20 cellular contexts compared by ENCODE assay signal in the genomic region with DNA sequence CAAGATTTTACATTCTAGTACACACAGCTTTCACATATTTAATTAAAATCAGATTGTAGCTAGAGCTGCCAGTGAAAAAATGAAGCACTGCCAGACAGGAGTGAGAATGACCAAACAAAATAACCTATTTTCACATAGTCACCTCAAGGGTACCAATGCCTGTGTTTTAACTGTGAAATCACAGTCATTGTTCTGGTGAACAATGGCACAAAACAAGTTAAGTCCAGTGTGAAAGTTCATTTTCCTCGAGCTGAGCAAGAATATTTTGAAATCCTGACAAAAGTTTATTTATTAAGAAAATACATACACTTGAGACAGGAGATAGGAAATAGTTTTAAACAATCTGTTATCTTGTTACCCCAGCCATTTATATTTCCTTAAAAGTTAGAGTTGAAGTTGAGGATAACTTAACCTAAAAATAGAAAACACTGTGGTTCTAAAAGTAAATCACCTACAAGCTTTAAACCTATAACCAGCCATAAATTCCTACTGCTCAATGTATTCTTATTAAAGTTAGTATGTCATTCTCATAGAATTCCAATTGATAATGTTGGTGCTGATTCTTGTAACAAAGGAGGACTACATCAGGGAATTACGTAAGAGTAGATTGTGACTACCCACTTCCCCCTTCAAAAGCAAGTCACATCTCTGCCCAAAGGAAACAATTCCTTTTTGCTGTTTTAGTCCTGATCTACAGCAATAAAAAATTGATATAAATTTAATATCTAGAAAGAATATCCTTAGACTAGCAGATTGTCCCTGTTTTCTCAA. TPM values are rescaled to one million over a fixed set of nuclear protein-coding genes. Genes with fewer than 3 reads are reported as not detected.
DNase-seq lines count a peak whose midpoint lies in the region; TF ChIP-seq lines count a peak whose summit lies in the region.
"Had no signal": no experiment of that assay in that cellular context is flagged by ENCODE, and none has a peak within 500 bp of the region (broad histone marks: within the 10 kb centered on the region; RNA-seq: fewer than 3 reads in every experiment).

No MANE protein-coding gene starts in this region.

- no peak overlapping the region for H3K4me3 Mint-ChIP-seq in progenitor cell of endocrine pancreas (ENCODE audit: low read depth)
- no peak overlapping the region for H3K4me3 Mint-ChIP-seq in chondrocyte (ENCODE audit: unreplicated experiment)
- H3K4me3 Mint-ChIP-seq: activated naive CD8-positive, alpha-beta T cell treated with anti-CD3 and anti-CD28 coated beads, Interleukin-2, amount 10 ng/mL, durations not matched to agents 7 days and 5 days; naive thymus-derived CD8-positive, alpha-beta T cell; stimulated activated naive B cell treated with anti-CD40 and anti-IgM and Interleukin-4, amounts not matched to agents 10 μg/mL and 1 μg/mL and 100 μg/mL, for 72 hours had no signal

- no peak overlapping the region for H3K4me3 ChIP-seq in epithelial cell of esophagus (ENCODE audit: low read length)
- H3K4me3 ChIP-seq: colonic mucosa, esophagus muscularis mucosa, Peyer's patch, upper lobe of left lung had no signal

- H3K27me3 Mint-ChIP-seq in progenitor cell of endocrine pancreas, result no peaks in the 10 kb centered on the region
- no peaks in the 10 kb centered on the region for H3K27me3 Mint-ChIP-seq in chondrocyte (ENCODE audit: low read depth)
- H3K27me3 Mint-ChIP-seq: stimulated activated naive B cell treated with anti-CD40 and anti-IgM and Interleukin-4, amounts not matched to agents 10 μg/mL and 1 μg/mL and 100 μg/mL, for 72 hours had no signal

- no peaks in the 10 kb centered on the region for H3K9me3 Mint-ChIP-seq in progenitor cell of endocrine pancreas (ENCODE audit: low read depth)
- no peaks in the 10 kb centered on the region for H3K9me3 Mint-ChIP-seq in chondrocyte (ENCODE audit: low read depth)
- H3K9me3 Mint-ChIP-seq: activated naive CD8-positive, alpha-beta T cell treated with anti-CD3 and anti-CD28 coated beads, Interleukin-2, amount 10 ng/mL, durations not matched to agents 7 days and 5 days; naive thymus-derived CD8-positive, alpha-beta T cell; stimulated activated naive B cell treated with anti-CD40 and anti-IgM and Interleukin-4, amounts not matched to agents 10 μg/mL and 1 μg/mL and 100 μg/mL, for 72 hours had no signal

- TF ChIP-seq CTCF in epithelial cell of esophagus (IDR thresholded peaks at IDR 0.05; ENCODE audit: insufficient read depth, low read depth, low read length, missing control alignments) (no peak), progenitor cell of endocrine pancreas (IDR thresholded peaks at IDR 0.05; ENCODE audit: unreplicated experiment) (no peak), GM20000 (IDR thresholded peaks at IDR 0.05; ENCODE audit: extremely low read depth, missing control alignments) (no peak), chondrocyte (IDR thresholded peaks at IDR 0.05) (no peak)

- H3K36me3 Mint-ChIP-seq in progenitor cell of endocrine pancreas (ENCODE audit: insufficient read depth) (no peaks in the 10 kb centered on the region), chondrocyte (ENCODE audit: low read depth) (no peaks in the 10 kb centered on the region)
- H3K36me3 Mint-ChIP-seq: activated naive CD8-positive, alpha-beta T cell treated with anti-CD3 and anti-CD28 coated beads, Interleukin-2, amount 10 ng/mL, durations not matched to agents 7 days and 5 days; naive thymus-derived CD8-positive, alpha-beta T cell had no signal

- peaks cover 23% of the 10 kb centered on the region for H3K4me1 Mint-ChIP-seq in progenitor cell of endocrine pancreas (ENCODE audit: low read depth)
- H3K4me1 Mint-ChIP-seq in chondrocyte (ENCODE audit: low read depth), result peaks cover 43% of the 10 kb centered on the region
- H3K4me1 Mint-ChIP-seq: activated naive CD8-positive, alpha-beta T cell treated with anti-CD3 and anti-CD28 coated beads, Interleukin-2, amount 10 ng/mL, durations not matched to agents 7 days and 5 days had no signal

- peak overlapping the region; percentile 31 for H3K27ac Mint-ChIP-seq in progenitor cell of endocrine pancreas
- no peak overlapping the region for H3K27ac Mint-ChIP-seq in chondrocyte (ENCODE audit: unreplicated experiment)
- H3K27ac Mint-ChIP-seq: activated naive CD8-positive, alpha-beta T cell treated with anti-CD3 and anti-CD28 coated beads, Interleukin-2, amount 10 ng/mL, durations not matched to agents 7 days and 5 days; naive thymus-derived CD8-positive, alpha-beta T cell had no signal

- peak; percentile 34 to 72 for DNase-seq in NOMO-1 (lab: John Stamatoyannopoulos, UW; ENCODE audit: unreplicated experiment in 2 of 2)
- no peak for DNase-seq in NOMO-1 treated with dmso at 0.1 percent for 144 hours (lab: John Stamatoyannopoulos, UW; ENCODE audit: unreplicated experiment)
- DNase-seq in OCI-M1 (lab: John Stamatoyannopoulos, UW), result peak; percentile 50
- DNase-seq in epithelial cell of esophagus (ENCODE audit: low read depth), result peak; percentile 48
- no peak for DNase-seq in progenitor cell of endocrine pancreas (ENCODE audit: low spot score, unreplicated experiment)
- no peak for DNase-seq in GM20000 (ENCODE audit: low spot score)
- DNase-seq in chondrocyte (ENCODE audit: low spot score), result no peak
- no peak for DNase-seq in HPDE6-E6E7 (ENCODE audit: extremely low spot score)
- DNase-seq: activated CD4-positive, alpha-beta T cell treated with anti-CD3 and anti-CD28 coated beads for 48 hours; activated naive CD8-positive, alpha-beta T cell treated with anti-CD3 and anti-CD28 coated beads, Interleukin-2, amount 10 ng/mL, durations not matched to agents 7 days and 5 days; activated T-cell treated with anti-CD3 and anti-CD28 coated beads, Interleukin-2, amount 50 U/mL, for 1 hour; colonic mucosa; H7; naive thymus-derived CD8-positive, alpha-beta T cell; NCI-H1694; Peyer's patch; right cardiac atrium; stimulated activated naive B cell treated with anti-CD40 and anti-IgM and Interleukin-4, amounts not matched to agents 10 μg/mL and 1 μg/mL and 100 μg/mL, for 72 hours; upper lobe of left lung had no signal

RNA-seq across cellular contexts. Expression of a gene that starts 15.9 kb away (rescaled TPM):
- total RNA-seq in progenitor cell of endocrine pancreas (34.6 and 35.0 TPM in 2 replicates), chondrocyte (12.5 to 22.2 TPM (median 14.1 TPM) in 3 replicates)

Comparison
In these comparisons a context has a peak if more than half of its experiments do, and no peak if none do; other contexts are left out.
1. DNase-seq: peak in NOMO-1 (2 of 2), OCI-M1 (single experiment) and epithelial cell of esophagus (single experiment); none in NOMO-1 treated with dmso at 0.1 percent for 144 hours (single experiment), progenitor cell of endocrine pancreas (single experiment), GM20000 (single experiment), chondrocyte (single experiment) and HPDE6-E6E7 (single experiment).